In genomic region chr2:210399440-210400041, GRCh38 we compare ENCODE assay signal across 9 cellular contexts.
DNase-seq lines count a peak whose midpoint lies in the region; ATAC-seq and TF ChIP-seq lines count a peak whose summit lies in the region.
"Had no signal": no experiment of that assay in that cellular context is flagged by ENCODE, and none has a peak within 500 bp of the region (broad histone marks: within the 10 kb centered on the region; RNA-seq: fewer than 3 reads in every experiment).

No MANE protein-coding gene starts in this region.

- TF ChIP-seq EP300 in Ishikawa (IDR thresholded peaks at IDR 0.05; ENCODE audit: borderline replicate concordance): no peak

- DNase-seq in GM03348 (ENCODE audit: low spot score): peak; percentile 4
- peak; percentile 69 for DNase-seq in myocyte (ENCODE audit: low read depth)
- DNase-seq in stimulated activated naive B cell treated with anti-CD40 and anti-IgM and Interleukin-4, amounts not matched to agents 10 μg/mL and 1 μg/mL and 100 μg/mL, for 72 hours: no peak

- TF ChIP-seq RAD21 in Ishikawa (IDR thresholded peaks at IDR 0.05; ENCODE audit: low read depth): peak; percentile 40

- ATAC-seq in HG02678 (IDR thresholded peaks at IDR 0.05; ENCODE audit: unreplicated experiment) (no peak), GM21515 (IDR thresholded peaks at IDR 0.05; ENCODE audit: unreplicated experiment) (no peak), HG02884 (IDR thresholded peaks at IDR 0.05; ENCODE audit: unreplicated experiment) (no peak)
- ATAC-seq in stimulated activated naive B cell treated with anti-CD40 and anti-IgM and Interleukin-4, amounts not matched to agents 10 μg/mL and 1 μg/mL and 100 μg/mL, for 72 hours (replicated peaks): no peak

- H3K4me3 Mint-ChIP-seq in brain: no peak overlapping the region
- no peak overlapping the region for H3K4me3 Mint-ChIP-seq in stimulated activated naive B cell treated with anti-CD40 and anti-IgM and Interleukin-4, amounts not matched to agents 10 μg/mL and 1 μg/mL and 100 μg/mL, for 72 hours
- H3K4me3 Mint-ChIP-seq: dendritic cell treated with granulocyte-macrophage colony-stimulating factor and Interleukin-4, amounts not matched to agents 40 ng/mL and 50 ng/mL, for 4 days had no signal

- H3K27me3 Mint-ChIP-seq in brain: peaks cover 9% of the 10 kb centered on the region
- H3K27me3 Mint-ChIP-seq in stimulated activated naive B cell treated with anti-CD40 and anti-IgM and Interleukin-4, amounts not matched to agents 10 μg/mL and 1 μg/mL and 100 μg/mL, for 72 hours: no peaks in the 10 kb centered on the region
- H3K27me3 Mint-ChIP-seq: dendritic cell treated with granulocyte-macrophage colony-stimulating factor and Interleukin-4, amounts not matched to agents 40 ng/mL and 50 ng/mL, for 4 days had no signal

- H3K4me1 Mint-ChIP-seq in brain: peaks cover 5% of the 10 kb centered on the region
- no peaks in the 10 kb centered on the region for H3K4me1 Mint-ChIP-seq in stimulated activated naive B cell treated with anti-CD40 and anti-IgM and Interleukin-4, amounts not matched to agents 10 μg/mL and 1 μg/mL and 100 μg/mL, for 72 hours

- no peak overlapping the region for H3K27ac Mint-ChIP-seq in brain
- no peak overlapping the region for H3K27ac Mint-ChIP-seq in stimulated activated naive B cell treated with anti-CD40 and anti-IgM and Interleukin-4, amounts not matched to agents 10 μg/mL and 1 μg/mL and 100 μg/mL, for 72 hours
- H3K27ac Mint-ChIP-seq: dendritic cell treated with granulocyte-macrophage colony-stimulating factor and Interleukin-4, amounts not matched to agents 40 ng/mL and 50 ng/mL, for 4 days had no signal

- no peaks in the 10 kb centered on the region for H3K9me3 Mint-ChIP-seq in brain
- no peaks in the 10 kb centered on the region for H3K9me3 Mint-ChIP-seq in stimulated activated naive B cell treated with anti-CD40 and anti-IgM and Interleukin-4, amounts not matched to agents 10 μg/mL and 1 μg/mL and 100 μg/mL, for 72 hours
- H3K9me3 Mint-ChIP-seq: dendritic cell treated with granulocyte-macrophage colony-stimulating factor and Interleukin-4, amounts not matched to agents 40 ng/mL and 50 ng/mL, for 4 days had no signal

- no peaks in the 10 kb centered on the region for H3K36me3 Mint-ChIP-seq in brain
- no peaks in the 10 kb centered on the region for H3K36me3 Mint-ChIP-seq in stimulated activated naive B cell treated with anti-CD40 and anti-IgM and Interleukin-4, amounts not matched to agents 10 μg/mL and 1 μg/mL and 100 μg/mL, for 72 hours

- peak; percentile 74 to 77 for TF ChIP-seq CTCF in brain (conservative IDR thresholded peaks at IDR 0.05)

TF ChIP-seq in Ishikawa, 13 proteins besides CTCF, POLR2A, EP300 and RAD21:
- no peak for TF ChIP-seq NFIC (IDR thresholded peaks at IDR 0.05)
- TF ChIP-seq EGR1 (IDR thresholded peaks at IDR 0.05): no peak
- TF ChIP-seq MAX (IDR thresholded peaks at IDR 0.05): no peak
